ENCODE assay signal across 8 cellular contexts in genomic region chr2:137467246-137467862, GRCh38.
DNase-seq lines count a peak whose midpoint lies in the region; ATAC-seq and TF ChIP-seq lines count a peak whose summit lies in the region.

No MANE protein-coding gene starts in this region.

- WGBS in endodermal cell (ENCODE audit: insufficient coverage in 1 of 2, insufficient read length in 1 of 2), 2 experiments, result 63 to 100% methylated on average over 1 to 3 of the region's 3 CpGs

- ATAC-seq in GM19395 (IDR thresholded peaks at IDR 0.05; ENCODE audit: unreplicated experiment) (peak; percentile 87), HG03280 (IDR thresholded peaks at IDR 0.05; ENCODE audit: unreplicated experiment) (peak; percentile 74)

- H3K27ac Mint-ChIP-seq in endodermal cell (no peak overlapping the region), nephron progenitor cell (no peak overlapping the region)

- H3K27me3 Mint-ChIP-seq in endodermal cell (ENCODE audit: insufficient read depth) (no peaks in the 10 kb centered on the region), nephron progenitor cell (ENCODE audit: low read depth, poor library complexity) (peaks cover 4% of the 10 kb centered on the region)

- peaks cover 2% of the 10 kb centered on the region for H3K4me1 Mint-ChIP-seq in endodermal cell
- no peaks in the 10 kb centered on the region for H3K4me1 Mint-ChIP-seq in nephron progenitor cell

- no peaks in the 10 kb centered on the region for H3K27me3 ChIP-seq in endodermal cell (ENCODE audit: control insufficient read depth, insufficient read depth, low read length, poor library complexity, severe bottlenecking)

- no peaks in the 10 kb centered on the region for H3K36me3 ChIP-seq in endodermal cell (ENCODE audit: control insufficient read depth, insufficient read depth, low read length)

- H3K9ac ChIP-seq in endodermal cell (ENCODE audit: extremely low read depth, low read length, poor library complexity, severe bottlenecking), result no peak overlapping the region

- H3K36me3 Mint-ChIP-seq in endodermal cell (ENCODE audit: low read depth) (no peaks in the 10 kb centered on the region), nephron progenitor cell (ENCODE audit: low read depth) (no peaks in the 10 kb centered on the region)

- H3K27ac ChIP-seq in endodermal cell (ENCODE audit: low read depth, low read length), result no peak overlapping the region

- peaks cover 3% of the 10 kb centered on the region for H3K4me1 ChIP-seq in endodermal cell (ENCODE audit: control insufficient read depth, insufficient read depth, low read length)

- H3K4me3 Mint-ChIP-seq in endodermal cell (no peak overlapping the region), nephron progenitor cell (no peak overlapping the region)

- no peaks in the 10 kb centered on the region for H3K9me3 Mint-ChIP-seq in endodermal cell
- no peaks in the 10 kb centered on the region for H3K9me3 Mint-ChIP-seq in nephron progenitor cell

- TF ChIP-seq CTCF in endodermal cell (conservative IDR thresholded peaks at IDR 0.05) (peak; percentile 86), nephron progenitor cell (IDR thresholded peaks at IDR 0.05) (peak; percentile 66)

- no peaks in the 10 kb centered on the region for H3K9me3 ChIP-seq in endodermal cell (ENCODE audit: control insufficient read depth, low read length)

- no peak overlapping the region for H3K4me3 ChIP-seq in endodermal cell (ENCODE audit: low read length)

- DNase-seq in EL (peak; percentile 40), NCI-H69 (lab: John Stamatoyannopoulos, UW) (peak; percentile 37), endodermal cell (peak; percentile 86), nephron progenitor cell (peak; percentile 64), NOMO-1 treated with dmso at 0.1 percent for 144 hours (lab: John Stamatoyannopoulos, UW; ENCODE audit: unreplicated experiment) (no peak)
- no peak for DNase-seq in activated CD8-positive, alpha-beta memory T cell treated with anti-CD3 and anti-CD28 coated beads for 24 hours

Comparison
In these comparisons a context has a peak if more than half of its experiments do, and no peak if none do; other contexts are left out.
1. DNase-seq: peak in EL (single experiment), NCI-H69 (single experiment), endodermal cell (single experiment) and nephron progenitor cell (single experiment); none in NOMO-1 treated with dmso at 0.1 percent for 144 hours (single experiment) and activated CD8-positive, alpha-beta memory T cell treated with anti-CD3 and anti-CD28 coated beads for 24 hours (single experiment).